Comparison of ENCODE assay signal across 1 cellular context in genomic region chr20:49285813-49286494, GRCh38.
TF ChIP-seq lines count a peak whose summit lies in the region.

No MANE protein-coding gene starts in this region.

TF ChIP-seq in endothelial cell of umbilical vein, 7 proteins besides CTCF, POLR2A, EP300 and RAD21:
- TF ChIP-seq POLR2AphosphoS5 (IDR thresholded peaks at IDR 0.05; ENCODE audit: insufficient read depth, low read depth, low read length), result peak; percentile 24
- TF ChIP-seq, protein P1, sequence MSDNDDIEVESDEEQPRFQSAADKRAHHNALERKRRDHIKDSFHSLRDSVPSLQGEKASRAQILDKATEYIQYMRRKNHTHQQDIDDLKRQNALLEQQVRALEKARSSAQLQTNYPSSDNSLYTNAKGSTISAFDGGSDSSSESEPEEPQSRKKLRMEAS (IDR thresholded peaks at IDR 0.05; ENCODE audit: insufficient read depth, insufficient read length), result no peak
